In the genomic region with DNA sequence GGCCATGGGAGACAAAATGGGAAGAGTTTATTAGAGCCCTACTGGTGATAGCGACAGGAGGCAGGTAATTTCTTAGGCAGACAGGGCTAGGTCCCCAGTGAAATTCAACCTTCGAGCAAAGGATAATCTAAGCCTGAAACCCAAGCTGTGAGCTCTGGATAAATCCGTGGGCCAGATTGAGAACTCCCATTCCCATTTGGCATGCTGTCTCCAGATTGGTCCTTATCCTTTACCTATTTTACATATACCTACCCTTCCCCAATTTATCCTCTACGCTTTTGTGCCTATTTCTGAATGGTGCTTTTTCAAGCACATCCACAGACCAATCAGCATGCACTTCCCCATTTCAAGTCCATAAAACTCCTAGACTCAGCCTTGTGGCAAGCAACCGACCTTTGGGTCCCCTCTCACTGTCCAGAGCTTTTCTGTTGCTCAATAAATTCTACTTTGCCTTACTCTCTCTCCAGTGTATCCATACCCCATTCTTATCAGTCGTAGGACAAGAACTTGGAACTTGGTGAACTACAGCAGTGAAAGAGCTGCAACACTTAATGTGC, we compare ENCODE assay signal across 8 cellular contexts.
"Had no signal": no experiment of that assay in that cellular context is flagged by ENCODE, and none has a peak within 500 bp of the region (broad histone marks: within the 10 kb centered on the region; RNA-seq: fewer than 3 reads in every experiment).

No MANE protein-coding gene starts in this region.

- FAIRE-seq: H1, H54, HepG2 had no signal

- H3K4me3 ChIP-seq: GM23338 had no signal

- H3K27ac ChIP-seq: HL-60 had no signal

- H3K4me2 ChIP-seq: GM23338 had no signal

- ATAC-seq: GM23338, HepG2 had no signal

- DNase-seq: H9, HCEC 1CT, KG1 had no signal

- H2AFZ ChIP-seq: GM23338 had no signal
